Comparison of ENCODE assay signal across 13 cellular contexts in the genomic region with DNA sequence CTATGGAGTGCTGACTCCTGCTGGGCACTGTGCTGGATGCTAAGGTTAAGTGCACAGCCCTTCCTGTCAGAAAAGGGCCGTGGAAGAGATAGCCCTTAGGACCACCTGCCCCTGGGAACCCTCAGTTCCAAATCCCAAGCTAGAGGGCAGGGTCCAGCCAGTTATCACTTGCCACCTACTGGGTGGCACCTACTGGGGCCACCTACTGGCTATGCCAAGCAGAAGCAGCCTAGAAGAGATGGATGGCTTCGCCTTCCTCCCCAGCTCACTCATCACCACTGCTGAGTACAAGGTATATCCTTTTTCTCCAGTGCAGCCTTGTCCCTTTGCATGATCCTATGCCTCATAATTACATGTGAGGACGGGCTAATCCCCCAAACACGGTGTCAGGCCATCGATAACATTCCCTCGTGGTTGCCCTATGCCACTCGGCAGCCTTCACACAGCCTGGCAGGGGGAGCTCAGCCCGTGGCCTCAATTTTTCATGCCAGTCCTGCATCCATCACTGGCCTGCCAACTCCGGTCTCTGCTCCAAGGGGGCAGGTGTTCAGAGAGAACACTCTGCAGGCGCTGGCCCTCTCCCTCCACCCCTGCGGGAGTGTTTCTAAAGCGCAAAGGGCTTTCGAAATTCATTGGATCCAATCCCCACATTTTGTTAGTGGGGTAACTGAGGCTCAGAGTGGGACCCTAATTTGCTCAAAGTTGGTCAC. TPM values are rescaled to one million over a fixed set of nuclear protein-coding genes. Genes with fewer than 3 reads are reported as not detected.
A peak's percentile ranks its signal among the peaks of the same experiment; 100 is the strongest.
DNase-seq lines count a peak whose midpoint lies in the region; ATAC-seq and TF ChIP-seq lines count a peak whose summit lies in the region.
"Had no signal": no experiment of that assay in that cellular context is flagged by ENCODE, and none has a peak within 500 bp of the region (broad histone marks: within the 10 kb centered on the region; RNA-seq: fewer than 3 reads in every experiment).

No MANE protein-coding gene starts in this region.

- no peak overlapping the region for H3K4me3 ChIP-seq in HCT116 (replicated peaks in 1 of 2; ENCODE audit: low read depth in 1 of 2, low read length in 2 of 2)
- no peak overlapping the region for H3K4me3 ChIP-seq in mucosa of descending colon
- no peak overlapping the region for H3K4me3 ChIP-seq in ascending aorta
- H3K4me3 ChIP-seq: cardiac muscle cell, Peyer's patch, tibial artery had no signal

- no peak overlapping the region for H2AFZ ChIP-seq in HCT116 (ENCODE audit: low read depth, low read length, poor library complexity, severe bottlenecking)

- H3K27me3 ChIP-seq in HCT116 (ENCODE audit: insufficient read depth, low read length), result peaks cover 57% of the 10 kb centered on the region
- H3K27me3 ChIP-seq in ascending aorta, result no peaks in the 10 kb centered on the region
- H3K27me3 ChIP-seq: Peyer's patch had no signal

- TF ChIP-seq RAD21 in HCT116 (IDR thresholded peaks at IDR 0.05; ENCODE audit: low read depth), result peak; percentile 56

- no peak for TF ChIP-seq POLR2A in HCT116 (IDR thresholded peaks at IDR 0.05; ENCODE audit: borderline replicate concordance, extremely low read depth, insufficient read depth, insufficient read length)

- H4K20me1 ChIP-seq in HCT116 (ENCODE audit: insufficient read depth), result no peaks in the 10 kb centered on the region

- H3K4me1 ChIP-seq in HCT116 (ENCODE audit: control insufficient read depth in 1 of 2, insufficient read depth in 2 of 2, low read length in 2 of 2) (no peaks in the 10 kb centered on the region), mucosa of descending colon (ENCODE audit: low read depth) (no peaks in the 10 kb centered on the region), ascending aorta (no peaks in the 10 kb centered on the region)
- H3K4me1 ChIP-seq: Peyer's patch, tibial artery had no signal

- DNase-seq in DMS53 (lab: John Stamatoyannopoulos, UW), result peak; percentile 45
- no peak for DNase-seq in DMS53 treated with DMSO at 0.1 percent for 48 hours (lab: John Stamatoyannopoulos, UW; ENCODE audit: unreplicated experiment)
- peak; percentile 8 for DNase-seq in HCT116 (ENCODE audit: low read depth, low spot score)
- DNase-seq in mucosa of descending colon, result no peak
- no peak for DNase-seq in ascending aorta (ENCODE audit: low spot score in 2 of 2)
- no peak for DNase-seq in amygdala (lab: John Stamatoyannopoulos, UW)
- DNase-seq: hypothalamus, Peyer's patch, tibial artery had no signal

- H3K27ac ChIP-seq in HCT116 (ENCODE audit: low read depth, low read length), result no peak overlapping the region
- H3K27ac ChIP-seq in VCaP, result no peak overlapping the region; the same call in 1 of the 2 replicates
- no peak overlapping the region for H3K27ac ChIP-seq in ascending aorta
- H3K27ac ChIP-seq: cardiac muscle cell, Peyer's patch, tibial artery had no signal

- CTCF ChIA-PET in HCT116 (lab: Charles Lee), result interaction anchor here (0.6 to 2.5 kb wide), 7 partner anchors 10 to 931 kb away, joined by 3 to 12 read pairs (median 4); no protein-coding TSS in a partner anchor

- H3K9ac ChIP-seq in HCT116 (ENCODE audit: low read length), result no peak overlapping the region

- H3K36me3 ChIP-seq in HCT116 (ENCODE audit: control insufficient read depth in 1 of 2, insufficient read depth in 2 of 2, low read length in 2 of 2) (no peaks in the 10 kb centered on the region), mucosa of descending colon (ENCODE audit: low read depth) (no peaks in the 10 kb centered on the region), ascending aorta (no peaks in the 10 kb centered on the region)
- H3K36me3 ChIP-seq: cardiac muscle cell, Peyer's patch, tibial artery had no signal

- no peaks in the 10 kb centered on the region for H3K79me2 ChIP-seq in HCT116 (ENCODE audit: insufficient read depth, low read length)

- RAD21 ChIA-PET in HCT116 (lab: Charles Lee; ENCODE audit: low non-redundant PET in 1 of 2, low total read pairs in 2 of 2, uncharacterized antibody in 2 of 2, unreplicated experiment in 2 of 2), result interaction anchor here in 1 of 2 experiments (1.8 kb wide), 1 partner anchor 58 kb away, joined by 7 read pairs; no protein-coding TSS in a partner anchor

- H3K9me3 ChIP-seq in HCT116 (ENCODE audit: control insufficient read depth in 1 of 2, insufficient read depth in 1 of 2, low read depth in 1 of 2, low read length in 2 of 2) (no peaks in the 10 kb centered on the region), mucosa of descending colon (no peaks in the 10 kb centered on the region), ascending aorta (no peaks in the 10 kb centered on the region)
- H3K9me3 ChIP-seq: Peyer's patch, tibial artery had no signal

- no peaks in the 10 kb centered on the region for H3K9me2 ChIP-seq in HCT116 (ENCODE audit: insufficient read depth)

- POLR2A ChIA-PET in HCT116 (lab: Charles Lee), result no interaction called here

- intact Hi-C loops in HCT116 (cut with micrococcal nuclease) (no loop called here), mucosa of descending colon (cut with DNase I, micrococcal nuclease) (no loop called here), ascending aorta (cut with DNase I) (no loop called here)

- H3K4me2 ChIP-seq in HCT116 (ENCODE audit: low read length), result no peak overlapping the region

- TF ChIP-seq CTCF in HCT116 (IDR thresholded peaks at IDR 0.05 in 2 of 3, conservative IDR thresholded peaks at IDR 0.05 in 1 of 3; ENCODE audit: borderline replicate concordance in 1 of 3, insufficient read depth in 1 of 3, low read depth in 2 of 3, low read length in 2 of 3), result peak; percentile 55 to 93 (median 57)
- TF ChIP-seq CTCF in VCaP (conservative IDR thresholded peaks at IDR 0.05), result peak; percentile 10; the same call in 1 of the 2 replicates
- TF ChIP-seq CTCF in mucosa of descending colon (IDR thresholded peaks at IDR 0.05), result no peak
- no peak for TF ChIP-seq CTCF in ascending aorta (IDR thresholded peaks at IDR 0.05)

- ATAC-seq in HCT116 (peak; percentile 84), mucosa of descending colon (peak; percentile 62), GM21423 (IDR thresholded peaks at IDR 0.05; ENCODE audit: unreplicated experiment) (no peak)
- ATAC-seq: naive thymus-derived CD4-positive, alpha-beta T cell had no signal

- BruUV-seq in HCT116 (replicated peaks; lab: Mats Ljungman, UMichigan), result no TSS peak

TF ChIP-seq in HCT116, 20 proteins besides CTCF, POLR2A, EP300 and RAD21:
- TF ChIP-seq POLR2AphosphoS5 (IDR thresholded peaks at IDR 0.05; ENCODE audit: low read depth, low read length) (no peak), EZH2phosphoT487 (IDR thresholded peaks at IDR 0.05; ENCODE audit: borderline replicate concordance) (no peak), SP1 (IDR thresholded peaks at IDR 0.05; ENCODE audit: low read depth) (no peak), YY1 (IDR thresholded peaks at IDR 0.05; ENCODE audit: extremely low read depth, insufficient replicate concordance, low read depth, low read length) (no peak), ZNF274 (IDR thresholded peaks at IDR 0.05; ENCODE audit: low read depth, low read length) (no peak)
TF ChIP-seq in HCT116: peak in this region for 0.

RNA-seq across cellular contexts. Expression of a gene that starts 49.0 kb away (rescaled TPM):
- not detected for total RNA-seq in HCT116 (2021; ENCODE audit: unreplicated experiment)
- polyA plus RNA-seq in HCT116 (2012), result 0.01 TPM in 2 replicates
- total RNA-seq in mucosa of descending colon, result under 1 TPM in 2 of 3 donors, not detected in 1; 0.16 to 0.43 TPM
- total RNA-seq in ascending aorta, result not detected
- total RNA-seq: naive thymus-derived CD4-positive, alpha-beta T cell had no signal

Comparison
In these comparisons a context has a peak if more than half of its experiments do, and no peak if none do; other contexts are left out.
1. DNase-seq: peak in DMS53 (single experiment) and HCT116 (single experiment); none in DMS53 treated with DMSO at 0.1 percent for 48 hours (single experiment), mucosa of descending colon (0 of 3), ascending aorta (0 of 2) and amygdala (0 of 56).
2. CTCF ChIP-seq: peak in HCT116 (3 of 3) and VCaP (single experiment); none in mucosa of descending colon (single experiment) and ascending aorta (0 of 3).